ENCODE assay signal across 1 cellular context in the genomic region with DNA sequence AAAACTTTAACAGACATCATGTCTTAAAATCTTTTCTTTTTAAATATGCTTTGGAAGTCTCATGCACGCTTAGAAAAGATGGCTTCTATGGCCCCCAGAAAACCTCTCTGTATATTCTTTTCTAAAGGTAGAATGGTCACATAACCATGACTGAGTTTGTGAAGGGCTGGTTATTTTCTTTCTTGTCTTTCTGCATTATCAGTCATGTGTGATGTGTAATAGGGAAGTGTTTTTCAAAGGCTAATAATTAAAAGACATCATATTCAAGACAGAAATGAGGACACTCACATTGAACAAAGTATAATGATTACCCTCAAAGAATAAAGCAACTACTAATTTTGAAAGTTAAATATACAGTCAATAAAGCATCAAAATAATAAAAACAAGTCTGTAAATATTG.
TF ChIP-seq lines count a peak whose summit lies in the region.

No MANE protein-coding gene starts in this region.

TF ChIP-seq in SK-N-SH, 30 proteins besides CTCF, POLR2A, EP300 and RAD21 (continued from another document):
- TF ChIP-seq, protein P1, sequence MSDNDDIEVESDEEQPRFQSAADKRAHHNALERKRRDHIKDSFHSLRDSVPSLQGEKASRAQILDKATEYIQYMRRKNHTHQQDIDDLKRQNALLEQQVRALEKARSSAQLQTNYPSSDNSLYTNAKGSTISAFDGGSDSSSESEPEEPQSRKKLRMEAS (IDR thresholded peaks at IDR 0.05; ENCODE audit: low read depth), result no peak
